ENCODE assay signal across 26 cellular contexts in genomic region chr20:36700438-36700837, GRCh38. TPM values are rescaled to one million over a fixed set of nuclear protein-coding genes. Genes with fewer than 3 reads are reported as not detected.
"Had no signal": no experiment of that assay in that cellular context is flagged by ENCODE, and none has a peak within 500 bp of the region (broad histone marks: within the 10 kb centered on the region; RNA-seq: fewer than 3 reads in every experiment).

No MANE protein-coding gene starts in this region.

- H3K27ac ChIP-seq: esophagus squamous epithelium, gastroesophageal sphincter had no signal

- H3K27me3 ChIP-seq: esophagus squamous epithelium, gastroesophageal sphincter, tibial artery had no signal

- H3K4me3 ChIP-seq: esophagus squamous epithelium, gastroesophageal sphincter, mucosa of descending colon, tibial artery had no signal

- H3K4me1 ChIP-seq: gastroesophageal sphincter had no signal

- H3K36me3 ChIP-seq: tibial artery had no signal

- ATAC-seq: activated CD4-positive, CD25-positive, alpha-beta regulatory T cell treated with anti-CD3 and anti-CD28 coated beads, Interleukin-2, amount 50 U/mL, for 24 hours; activated CD8-positive, alpha-beta memory T cell treated with anti-CD3 and anti-CD28 coated beads, Interleukin-2, amount 10 ng/mL, durations not matched to agents 7 days and 5 days; activated CD8-positive, alpha-beta T cell treated with anti-CD3 and anti-CD28 coated beads for 36 hours; effector memory CD8-positive, alpha-beta T cell; gastroesophageal sphincter; left cardiac atrium; mucosa of descending colon had no signal

- H3K4me1 Mint-ChIP-seq: activated CD4-positive, alpha-beta T cell treated with anti-CD3 and anti-CD28 coated beads, Interleukin-2, amount 10 ng/mL, durations not matched to agents 24 days and 14 days; activated CD8-positive, alpha-beta memory T cell treated with anti-CD3 and anti-CD28 coated beads, Interleukin-2, amount 10 ng/mL, durations not matched to agents 7 days and 5 days; brain had no signal

- H3K27me3 Mint-ChIP-seq: activated CD4-positive, alpha-beta T cell treated with anti-CD3 and anti-CD28 coated beads, Interleukin-2, amount 10 ng/mL, durations not matched to agents 24 days and 14 days; activated CD8-positive, alpha-beta memory T cell treated with anti-CD3 and anti-CD28 coated beads, Interleukin-2, amount 10 ng/mL, durations not matched to agents 7 days and 5 days; activated CD8-positive, alpha-beta T cell treated with anti-CD3 and anti-CD28 coated beads for 36 hours; brain; effector memory CD8-positive, alpha-beta T cell; memory B cell; progenitor cell of endocrine pancreas; stimulated activated naive CD8-positive, alpha-beta T cell treated with anti-CD3 and anti-CD28 coated beads, Interleukin-15, Interleukin-2, amounts not matched to agents 100 ng/mL and 50 ng/mL, for 24 hours had no signal

- DNase-seq: activated CD4-positive, alpha-beta T cell treated with anti-CD3 and anti-CD28 coated beads, Interleukin-2, amount 10 ng/mL, durations not matched to agents 24 days and 14 days; activated CD8-positive, alpha-beta memory T cell treated with anti-CD3 and anti-CD28 coated beads, Interleukin-2, amount 10 ng/mL, durations not matched to agents 7 days and 5 days; activated CD8-positive, alpha-beta T cell treated with anti-CD3 and anti-CD28 coated beads for 36 hours; activated gamma-delta T cell; activated naive CD4-positive, alpha-beta T cell treated with anti-CD3 and anti-CD28 coated beads, Interleukin-2, amount 50 U/mL, for 16 hours; activated T-cell treated with anti-CD3 and anti-CD28 coated beads for 4 hours; anterior cingulate cortex; caudate nucleus; effector memory CD8-positive, alpha-beta T cell; esophagus squamous epithelium; head of caudate nucleus; hypothalamus; islet precursor cell; left cardiac atrium; mucosa of descending colon; stimulated activated CD4-positive, alpha-beta T cell treated with anti-CD3 and anti-CD28 coated beads, Interleukin-4, amount 100 ng/mL, for 4 hours; SW 1271; T-helper 2 cell; tibial artery had no signal

- H3K27ac Mint-ChIP-seq: activated CD4-positive, alpha-beta T cell treated with anti-CD3 and anti-CD28 coated beads, Interleukin-2, amount 10 ng/mL, durations not matched to agents 24 days and 14 days; activated CD8-positive, alpha-beta memory T cell treated with anti-CD3 and anti-CD28 coated beads, Interleukin-2, amount 10 ng/mL, durations not matched to agents 7 days and 5 days; activated CD8-positive, alpha-beta T cell treated with anti-CD3 and anti-CD28 coated beads for 36 hours; memory B cell; stimulated activated naive CD8-positive, alpha-beta T cell treated with anti-CD3 and anti-CD28 coated beads, Interleukin-15, Interleukin-2, amounts not matched to agents 100 ng/mL and 50 ng/mL, for 24 hours had no signal

- H3K9me3 Mint-ChIP-seq: activated CD4-positive, alpha-beta T cell treated with anti-CD3 and anti-CD28 coated beads, Interleukin-2, amount 10 ng/mL, durations not matched to agents 24 days and 14 days; activated CD8-positive, alpha-beta T cell treated with anti-CD3 and anti-CD28 coated beads for 36 hours; brain; effector memory CD8-positive, alpha-beta T cell; memory B cell; stimulated activated naive CD8-positive, alpha-beta T cell treated with anti-CD3 and anti-CD28 coated beads, Interleukin-15, Interleukin-2, amounts not matched to agents 100 ng/mL and 50 ng/mL, for 24 hours had no signal

- H3K4me3 Mint-ChIP-seq: activated CD4-positive, alpha-beta T cell treated with anti-CD3 and anti-CD28 coated beads, Interleukin-2, amount 10 ng/mL, durations not matched to agents 24 days and 14 days; activated CD8-positive, alpha-beta memory T cell treated with anti-CD3 and anti-CD28 coated beads, Interleukin-2, amount 10 ng/mL, durations not matched to agents 7 days and 5 days; activated CD8-positive, alpha-beta T cell treated with anti-CD3 and anti-CD28 coated beads for 36 hours; brain; effector memory CD8-positive, alpha-beta T cell; memory B cell; stimulated activated naive CD8-positive, alpha-beta T cell treated with anti-CD3 and anti-CD28 coated beads, Interleukin-15, Interleukin-2, amounts not matched to agents 100 ng/mL and 50 ng/mL, for 24 hours had no signal

- H3K9me3 ChIP-seq: esophagus squamous epithelium, gastroesophageal sphincter, mucosa of descending colon, tibial artery had no signal

RNA-seq across cellular contexts. Expression of gene SLA2, which starts 54.4 kb away (rescaled TPM):
- total RNA-seq: dermis microvascular lymphatic vessel endothelial cell had no signal
